Comparison of ENCODE assay signal across 1 cellular context in genomic region chr6:116280161-116280959, GRCh38.
TF ChIP-seq lines count a peak whose summit lies in the region.

No MANE protein-coding gene starts in this region.

TF ChIP-seq in K562, 482 proteins besides CTCF, POLR2A, EP300 and RAD21 (continued from another document and continues in another):
- TF ChIP-seq ZBTB26 (CRISPR knock-in tag; IDR thresholded peaks at IDR 0.05) (no peak), E2F3 (CRISPR knock-in tag; IDR thresholded peaks at IDR 0.05) (no peak), U2AF2 (optimal IDR thresholded peaks at IDR 0.05; ENCODE audit: low read depth, low read length) (no peak), RHOXF2B (CRISPR knock-in tag; conservative IDR thresholded peaks at IDR 0.05) (no peak), NFRKB (IDR thresholded peaks at IDR 0.05; ENCODE audit: low read depth) (peak; percentile 66; the same call in 1 of the 2 replicates), ELK1 (CRISPR knock-in tag; IDR thresholded peaks at IDR 0.05) (no peak), ZNF217 (CRISPR knock-in tag; IDR thresholded peaks at IDR 0.05) (no peak), ZNF740 (CRISPR knock-in tag; IDR thresholded peaks at IDR 0.05) (peak; percentile 89), ZNF740 (tag; IDR thresholded peaks at IDR 0.05) (peak in 1 of 2 experiments; percentile 60; a peak in 1 of 4 replicates), ATF7 (IDR thresholded peaks at IDR 0.05) (no peak), ZFX (CRISPR knock-in tag; IDR thresholded peaks at IDR 0.05) (peak; percentile 58), PRMT5 (CRISPR knock-in tag; IDR thresholded peaks at IDR 0.05) (no peak), ATF3 (IDR thresholded peaks at IDR 0.05) (no peak), ATF3 (CRISPR knock-in tag; conservative IDR thresholded peaks at IDR 0.05) (no peak), VEZF1 (CRISPR knock-in tag; IDR thresholded peaks at IDR 0.05) (peak; percentile 43), RFX7 (CRISPR knock-in tag; IDR thresholded peaks at IDR 0.05) (no peak), ZNF318 (IDR thresholded peaks at IDR 0.05; ENCODE audit: borderline replicate concordance in 1 of 2, low read depth in 1 of 2) (no peak), MNT (conservative IDR thresholded peaks at IDR 0.05) (0 out of 4 replicates have a peak, but pooled peaks of 1 of the 2 experiments have one; percentile 11), ZNF140 (CRISPR knock-in tag; IDR thresholded peaks at IDR 0.05) (no peak), PYGO2 (tag; IDR thresholded peaks at IDR 0.05) (no peak), E2F6 (IDR thresholded peaks at IDR 0.05; ENCODE audit: borderline replicate concordance in 1 of 2, extremely low read depth in 1 of 2, insufficient read depth in 1 of 2, insufficient read length in 1 of 2, low read depth in 1 of 2, low read length in 1 of 2, poor library complexity in 1 of 2, severe bottlenecking in 1 of 2) (no peak), ELF2 (CRISPR knock-in tag; IDR thresholded peaks at IDR 0.05) (peak; percentile 65; the same call in 1 of the 2 replicates), ZKSCAN1 (IDR thresholded peaks at IDR 0.05; ENCODE audit: low read depth, low read length) (no peak), OTX1 (CRISPR knock-in tag; IDR thresholded peaks at IDR 0.05) (no peak), ATF6 (CRISPR knock-in tag; IDR thresholded peaks at IDR 0.05) (no peak), HMBOX1 (IDR thresholded peaks at IDR 0.05) (peak; percentile 49; the same call in 1 of the 2 replicates), CREBBP (IDR thresholded peaks at IDR 0.05; ENCODE audit: low read depth, low read length) (no peak), KAT8 (IDR thresholded peaks at IDR 0.05; ENCODE audit: low read depth) (peak; percentile 97), RNF219 (CRISPR knock-in tag; IDR thresholded peaks at IDR 0.05) (no peak), ZNF263 (CRISPR knock-in tag; IDR thresholded peaks at IDR 0.05; ENCODE audit: borderline replicate concordance) (no peak), MEF2A (IDR thresholded peaks at IDR 0.05; ENCODE audit: control insufficient read depth, low read depth, low read length) (no peak), ZNF175 (CRISPR knock-in tag; IDR thresholded peaks at IDR 0.05; ENCODE audit: low read depth) (peak; percentile 30; the same call in 1 of the 2 replicates), STAT5A (IDR thresholded peaks at IDR 0.05; ENCODE audit: borderline replicate concordance, low read length) (no peak), MXD1 (CRISPR knock-in tag; IDR thresholded peaks at IDR 0.05; ENCODE audit: borderline replicate concordance, poor library complexity, severe bottlenecking) (no peak), XRCC3 (IDR thresholded peaks at IDR 0.05) (no peak)
